ENCODE assay signal across 26 cellular contexts in the genomic region with DNA sequence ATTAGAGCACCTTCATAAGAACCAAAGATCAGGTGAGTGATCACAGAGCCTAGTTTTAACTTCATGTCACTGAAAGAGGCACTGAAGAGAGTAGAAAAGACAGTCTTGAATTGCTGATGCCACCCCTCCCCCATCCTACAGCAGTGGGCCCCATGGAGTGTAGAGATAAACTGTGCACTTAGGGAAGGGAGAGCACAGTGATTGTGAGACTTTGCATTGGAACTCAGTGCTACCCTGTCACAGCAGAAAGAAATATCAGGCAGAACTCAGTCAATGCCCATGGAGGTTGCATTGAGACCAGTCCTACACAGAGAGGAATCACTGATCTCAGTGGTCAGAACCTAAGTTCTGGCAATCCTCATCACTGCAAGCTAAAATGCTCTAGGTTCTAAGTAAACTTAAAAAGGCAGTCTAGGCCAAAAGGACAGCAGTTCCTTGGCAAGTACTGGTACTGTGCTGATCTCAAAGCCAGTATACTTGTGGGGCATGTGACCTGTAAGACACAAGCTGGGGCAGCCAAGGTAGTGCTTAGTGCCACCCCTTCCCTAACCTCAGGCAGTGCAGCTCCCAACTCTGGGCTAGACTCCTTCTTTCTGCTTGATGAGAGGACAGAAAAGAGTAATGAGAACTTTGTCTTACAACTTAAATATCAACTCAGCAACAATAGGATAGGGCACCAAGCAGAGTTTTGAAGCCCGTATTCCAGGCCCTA.
"Had no signal": no experiment of that assay in that cellular context is flagged by ENCODE, and none has a peak within 500 bp of the region (broad histone marks: within the 10 kb centered on the region; RNA-seq: fewer than 3 reads in every experiment).

No MANE protein-coding gene starts in this region.

- H3K9me3 ChIP-seq: esophagus squamous epithelium, testis, transverse colon, uterus had no signal

- DNase-seq: activated CD4-positive, alpha-beta T cell treated with anti-CD3 and anti-CD28 coated beads for 48 hours; activated CD4-positive, alpha-beta T cell treated with anti-CD3 and anti-CD28 coated beads, Interleukin-2, amount 50 U/mL, for 48 hours; activated CD8-positive, alpha-beta memory T cell treated with anti-CD3 and anti-CD28 coated beads, Interleukin-2, amount 50 U/mL, for 4 hours; activated effector memory CD4-positive, alpha-beta T cell treated with anti-CD3 and anti-CD28 coated beads, Interleukin-2, amount 50 U/mL, for 16 hours; activated naive CD4-positive, alpha-beta T cell treated with anti-CD3 and anti-CD28 coated beads, Interleukin-2, amount 10 ng/mL, durations not matched to agents 7 days and 5 days; activated naive CD8-positive, alpha-beta T cell treated with anti-CD3 and anti-CD28 coated beads, Interleukin-2, amount 10 ng/mL, durations not matched to agents 7 days and 5 days; activated T-cell treated with anti-CD3 and anti-CD28 coated beads, Interleukin-2, amount 50 U/mL, for 1 hour; central memory CD4-positive, alpha-beta T cell; esophagus squamous epithelium; foreskin melanocyte; islet precursor cell; left ventricle myocardium superior; naive B cell; nephron progenitor cell; nucleus accumbens; right cardiac atrium; spleen; stimulated activated CD4-positive, alpha-beta T cell treated with anti-CD3 and anti-CD28 coated beads, Interleukin-2, amount 100 ng/mL, for 48 hours; stimulated activated naive CD8-positive, alpha-beta T cell treated with anti-CD3 and anti-CD28 coated beads, Interleukin-15, Interleukin-2, amounts not matched to agents 100 U/mL and 50 U/mL, for 24 hours; T-cell; testis; transverse colon; uterus had no signal

- H3K27ac ChIP-seq: epithelial cell of prostate, esophagus squamous epithelium, spleen, testis, transverse colon, uterus had no signal

- H3K4me3 ChIP-seq: esophagus squamous epithelium, spleen, testis, transverse colon, uterus had no signal

- H3K36me3 Mint-ChIP-seq: activated naive CD4-positive, alpha-beta T cell treated with anti-CD3 and anti-CD28 coated beads, Interleukin-2, amount 10 ng/mL, durations not matched to agents 7 days and 5 days; activated naive CD8-positive, alpha-beta T cell treated with anti-CD3 and anti-CD28 coated beads, Interleukin-2, amount 10 ng/mL, durations not matched to agents 7 days and 5 days; naive B cell; T-cell had no signal

- H3K4me3 Mint-ChIP-seq: activated naive CD4-positive, alpha-beta T cell treated with anti-CD3 and anti-CD28 coated beads, Interleukin-2, amount 10 ng/mL, durations not matched to agents 7 days and 5 days; activated naive CD8-positive, alpha-beta T cell treated with anti-CD3 and anti-CD28 coated beads, Interleukin-2, amount 10 ng/mL, durations not matched to agents 7 days and 5 days; activated T-helper 1 cell treated with anti-CD3 and anti-CD28 coated beads, Interleukin-12 subunit alpha, Interleukin-12 subunit beta, Interleukin-2, Interleukin-4 antibody, amounts not matched to agents 30 ng/mL and 10 ng/mL and 1 ng/mL, durations not matched to agents 14 hours and 24 hours and 36 hours; dendritic cell treated with granulocyte-macrophage colony-stimulating factor and Interleukin-4, amounts not matched to agents 40 ng/mL and 50 ng/mL, for 4 days; naive B cell; nephron progenitor cell; T-cell had no signal

- H3K4me1 Mint-ChIP-seq: activated naive CD4-positive, alpha-beta T cell treated with anti-CD3 and anti-CD28 coated beads, Interleukin-2, amount 10 ng/mL, durations not matched to agents 7 days and 5 days; activated naive CD8-positive, alpha-beta T cell treated with anti-CD3 and anti-CD28 coated beads, Interleukin-2, amount 10 ng/mL, durations not matched to agents 7 days and 5 days; naive B cell; T-cell had no signal

- H3K4me1 ChIP-seq: esophagus squamous epithelium, spleen, testis, transverse colon, uterus had no signal

- ATAC-seq: left ventricle myocardium superior; right cardiac atrium; stimulated activated naive CD8-positive, alpha-beta T cell treated with anti-CD3 and anti-CD28 coated beads, Interleukin-15, Interleukin-2, amounts not matched to agents 100 U/mL and 50 U/mL, for 24 hours; T-cell had no signal

- H3K27me3 Mint-ChIP-seq: activated naive CD4-positive, alpha-beta T cell treated with anti-CD3 and anti-CD28 coated beads, Interleukin-2, amount 10 ng/mL, durations not matched to agents 7 days and 5 days; activated naive CD8-positive, alpha-beta T cell treated with anti-CD3 and anti-CD28 coated beads, Interleukin-2, amount 10 ng/mL, durations not matched to agents 7 days and 5 days; dendritic cell treated with granulocyte-macrophage colony-stimulating factor and Interleukin-4, amounts not matched to agents 40 ng/mL and 50 ng/mL, for 4 days; naive B cell; T-cell had no signal

- H3K36me3 ChIP-seq: esophagus squamous epithelium, spleen, transverse colon, uterus had no signal

- H3K27me3 ChIP-seq: esophagus squamous epithelium, spleen, testis, transverse colon, uterus had no signal

- H3K27ac Mint-ChIP-seq: activated naive CD4-positive, alpha-beta T cell treated with anti-CD3 and anti-CD28 coated beads, Interleukin-2, amount 10 ng/mL, durations not matched to agents 7 days and 5 days; activated naive CD8-positive, alpha-beta T cell treated with anti-CD3 and anti-CD28 coated beads, Interleukin-2, amount 10 ng/mL, durations not matched to agents 7 days and 5 days; activated T-helper 1 cell treated with anti-CD3 and anti-CD28 coated beads, Interleukin-12 subunit alpha, Interleukin-12 subunit beta, Interleukin-2, Interleukin-4 antibody, amounts not matched to agents 30 ng/mL and 10 ng/mL and 1 ng/mL, durations not matched to agents 14 hours and 24 hours and 36 hours; dendritic cell treated with granulocyte-macrophage colony-stimulating factor and Interleukin-4, amounts not matched to agents 40 ng/mL and 50 ng/mL, for 4 days; naive B cell; nephron progenitor cell; T-cell had no signal
